9 cellular contexts compared by ENCODE assay signal in the genomic region with DNA sequence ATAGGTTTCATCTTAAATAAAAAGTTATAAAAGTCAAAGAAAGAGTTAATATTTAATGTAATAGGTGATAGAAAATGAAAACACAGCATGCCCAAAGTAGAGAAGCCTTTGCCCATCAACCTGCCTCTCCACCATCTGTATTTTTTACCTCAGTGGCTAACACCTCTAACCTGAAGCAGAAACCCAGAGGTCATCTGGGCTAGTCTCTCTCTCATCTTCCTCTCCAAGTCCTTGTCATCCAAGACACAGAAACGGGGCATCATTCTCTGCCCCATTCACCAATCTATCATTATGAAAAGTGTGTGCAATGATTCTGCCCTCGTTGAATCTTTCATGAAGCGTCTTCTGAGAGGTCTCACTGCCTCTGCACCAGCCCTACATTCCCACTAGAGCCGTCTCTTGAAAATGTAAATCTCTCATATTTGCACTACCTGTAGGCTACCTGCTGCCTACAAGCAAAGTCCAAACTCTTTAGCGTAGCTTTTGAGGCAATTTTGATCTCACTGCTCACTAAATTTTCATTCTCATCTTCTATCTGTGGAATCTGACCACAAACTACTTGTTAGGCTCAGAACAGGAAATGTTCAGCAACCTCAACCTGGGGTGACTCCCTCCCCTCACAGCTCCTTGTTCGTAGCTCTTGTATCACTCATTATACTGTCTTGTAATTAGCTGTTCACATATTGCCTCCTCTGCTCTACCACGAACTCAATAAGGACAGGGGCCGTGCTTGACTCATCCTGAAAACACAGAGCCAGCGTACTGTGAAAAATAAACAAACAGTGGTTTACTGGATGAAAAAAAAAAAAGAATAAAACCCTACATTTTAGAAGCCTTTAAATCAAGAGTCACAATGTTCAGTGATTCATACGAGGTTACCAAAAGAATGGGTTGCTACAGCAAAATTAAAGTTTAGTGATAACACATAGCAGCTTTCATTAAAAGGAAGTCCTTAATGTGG.
DNase-seq lines count a peak whose midpoint lies in the region; ATAC-seq and TF ChIP-seq lines count a peak whose summit lies in the region.
"Had no signal": no experiment of that assay in that cellular context is flagged by ENCODE, and none has a peak within 500 bp of the region (broad histone marks: within the 10 kb centered on the region; RNA-seq: fewer than 3 reads in every experiment).

No MANE protein-coding gene starts in this region.

- peak; percentile 83 for ATAC-seq in GM19324 (IDR thresholded peaks at IDR 0.05; ENCODE audit: low FRiP score, unreplicated experiment)
- ATAC-seq in HG03103 (IDR thresholded peaks at IDR 0.05; ENCODE audit: low read depth, unreplicated experiment), result peak; percentile 95
- ATAC-seq in activated CD8-positive, alpha-beta memory T cell treated with anti-CD3 and anti-CD28 coated beads, Interleukin-2, amount 10 ng/mL, durations not matched to agents 7 days and 5 days, result peak; percentile 100
- ATAC-seq in naive thymus-derived CD4-positive, alpha-beta T cell, result peak; percentile 97
- ATAC-seq in omental fat pad (ENCODE audit: low FRiP score), result no peak

- peaks cover 17 to 24% of the 10 kb centered on the region in 2 donors for H3K4me1 ChIP-seq in naive thymus-derived CD4-positive, alpha-beta T cell (ENCODE audit: control insufficient read depth in 2 of 2, insufficient read depth in 2 of 2, low read length in 2 of 2)
- H3K4me1 ChIP-seq: SJCRH30 had no signal

- H3K4me3 ChIP-seq in naive thymus-derived CD4-positive, alpha-beta T cell (ENCODE audit: low read length), result peak overlapping the region; percentile 36
- H3K4me3 ChIP-seq: SJCRH30 had no signal

- intact Hi-C loops in naive thymus-derived CD4-positive, alpha-beta T cell (cut with micrococcal nuclease), result loop anchor here (1.0 to 10.0 kb wide), 9 partner anchors 54 to 722 kb away; a partner anchor contains a TSS
- intact Hi-C loops in CD14-positive monocyte (cut with micrococcal nuclease), result no loop called here
- intact Hi-C loops in cardiac septum (cut with DNase I), result no loop called here

- CTCF ChIA-PET in activated CD8-positive, alpha-beta memory T cell treated with anti-CD3 and anti-CD28 coated beads, Interleukin-2, amount 10 ng/mL, durations not matched to agents 7 days and 5 days (lab: Charles Lee), result interaction anchor here (1.2 to 3.2 kb wide), 3 partner anchors 12 to 167 kb away, joined by 3 to 11 read pairs (median 6); no protein-coding TSS in a partner anchor
- CTCF ChIA-PET in naive thymus-derived CD4-positive, alpha-beta T cell (lab: Charles Lee), result interaction anchor here (1.4 kb wide), 1 partner anchor 167 kb away, joined by 4 read pairs; no protein-coding TSS in a partner anchor

- peaks cover 28% of the 10 kb centered on the region for H3K4me1 Mint-ChIP-seq in activated CD8-positive, alpha-beta memory T cell treated with anti-CD3 and anti-CD28 coated beads, Interleukin-2, amount 10 ng/mL, durations not matched to agents 7 days and 5 days
- H3K4me1 Mint-ChIP-seq in naive thymus-derived CD4-positive, alpha-beta T cell, result peaks cover 23 to 44% (median 33%) of the 10 kb centered on the region in 7 donors
- no peaks in the 10 kb centered on the region for H3K4me1 Mint-ChIP-seq in CD14-positive monocyte

- H3K9me3 ChIP-seq in naive thymus-derived CD4-positive, alpha-beta T cell (ENCODE audit: control insufficient read depth in 2 of 3, low read length in 3 of 3), result no peaks in the 10 kb centered on the region
- H3K9me3 ChIP-seq: SJCRH30 had no signal

- no peaks in the 10 kb centered on the region for H3K27me3 ChIP-seq in naive thymus-derived CD4-positive, alpha-beta T cell (ENCODE audit: control insufficient read depth in 2 of 2, insufficient read depth in 2 of 2, low read length in 2 of 2)
- H3K27me3 ChIP-seq: SJCRH30 had no signal

- H3K27ac Mint-ChIP-seq in activated CD8-positive, alpha-beta memory T cell treated with anti-CD3 and anti-CD28 coated beads, Interleukin-2, amount 10 ng/mL, durations not matched to agents 7 days and 5 days, result peak overlapping the region; percentile 85
- H3K27ac Mint-ChIP-seq in naive thymus-derived CD4-positive, alpha-beta T cell, result peak overlapping the region; percentile 8 to 88 (median 79)
- H3K27ac Mint-ChIP-seq in CD14-positive monocyte, result no peak overlapping the region

- peaks cover 3% of the 10 kb centered on the region for H3K36me3 Mint-ChIP-seq in activated CD8-positive, alpha-beta memory T cell treated with anti-CD3 and anti-CD28 coated beads, Interleukin-2, amount 10 ng/mL, durations not matched to agents 7 days and 5 days
- H3K36me3 Mint-ChIP-seq in naive thymus-derived CD4-positive, alpha-beta T cell, result peaks cover 0 to 16% (median 0%) of the 10 kb centered on the region in 5 donors
- no peaks in the 10 kb centered on the region for H3K36me3 Mint-ChIP-seq in CD14-positive monocyte

- no peaks in the 10 kb centered on the region for H3K36me3 ChIP-seq in naive thymus-derived CD4-positive, alpha-beta T cell (ENCODE audit: control insufficient read depth in 2 of 3, insufficient read depth in 3 of 3, low read length in 3 of 3)
- H3K36me3 ChIP-seq: SJCRH30 had no signal

- POLR2A ChIA-PET in naive thymus-derived CD4-positive, alpha-beta T cell (lab: Charles Lee), result interaction anchor here (1.9 kb wide), 1 partner anchor 9 kb away, joined by 4 read pairs; no protein-coding TSS in a partner anchor

- H3K27ac ChIP-seq in naive thymus-derived CD4-positive, alpha-beta T cell (ENCODE audit: low read depth, low read length), result no peak overlapping the region
- H3K27ac ChIP-seq: SJCRH30 had no signal

- H3K9me3 Mint-ChIP-seq in activated CD8-positive, alpha-beta memory T cell treated with anti-CD3 and anti-CD28 coated beads, Interleukin-2, amount 10 ng/mL, durations not matched to agents 7 days and 5 days (ENCODE audit: low read depth), result peaks cover 3% of the 10 kb centered on the region
- H3K9me3 Mint-ChIP-seq in naive thymus-derived CD4-positive, alpha-beta T cell, result peaks cover 0 to 7% (median 0%) of the 10 kb centered on the region in 11 donors
- H3K9me3 Mint-ChIP-seq in CD14-positive monocyte, result peaks cover 0 to 7% (median 1%) of the 10 kb centered on the region in 7 donors

- H3K27me3 Mint-ChIP-seq in activated CD8-positive, alpha-beta memory T cell treated with anti-CD3 and anti-CD28 coated beads, Interleukin-2, amount 10 ng/mL, durations not matched to agents 7 days and 5 days, result peaks cover 32% of the 10 kb centered on the region
- peaks cover 0 to 29% (median 0%) of the 10 kb centered on the region in 5 donors for H3K27me3 Mint-ChIP-seq in naive thymus-derived CD4-positive, alpha-beta T cell
- H3K27me3 Mint-ChIP-seq in CD14-positive monocyte (ENCODE audit: low read depth in 3 of 3), result peaks cover 0 to 1% (median 0%) of the 10 kb centered on the region in 3 donors

- TF ChIP-seq CTCF in CD14-positive monocyte (IDR thresholded peaks at IDR 0.05), result no peak
- TF ChIP-seq CTCF in omental fat pad (IDR thresholded peaks at IDR 0.05), result no peak

- H3K4me3 Mint-ChIP-seq in activated CD8-positive, alpha-beta memory T cell treated with anti-CD3 and anti-CD28 coated beads, Interleukin-2, amount 10 ng/mL, durations not matched to agents 7 days and 5 days, result peak overlapping the region; percentile 58
- peak overlapping the region; percentile 64 to 83 (median 75) for H3K4me3 Mint-ChIP-seq in naive thymus-derived CD4-positive, alpha-beta T cell
- no peak overlapping the region for H3K4me3 Mint-ChIP-seq in CD14-positive monocyte

- peak; percentile 92 for DNase-seq in activated CD8-positive, alpha-beta memory T cell treated with anti-CD3 and anti-CD28 coated beads, Interleukin-2, amount 10 ng/mL, durations not matched to agents 7 days and 5 days
- peak in 8 of 9 donors; percentile 53 to 82 (median 73) for DNase-seq in naive thymus-derived CD4-positive, alpha-beta T cell
- DNase-seq in germinal center (ENCODE audit: low spot score) (no peak), CD14-positive monocyte (ENCODE audit: low spot score) (no peak), cardiac septum (ENCODE audit: low spot score) (no peak), omental fat pad (ENCODE audit: low spot score) (no peak)

Comparison
In these comparisons a context has a peak if more than half of its experiments do, and no peak if none do; other contexts are left out.
1. DNase-seq: peak in activated CD8-positive, alpha-beta memory T cell treated with anti-CD3 and anti-CD28 coated beads, Interleukin-2, amount 10 ng/mL, durations not matched to agents 7 days and 5 days (single experiment) and naive thymus-derived CD4-positive, alpha-beta T cell (8 of 9); none in germinal center (single experiment), CD14-positive monocyte (single experiment), cardiac septum (single experiment) and omental fat pad (single experiment).
2. H3K27ac Mint-ChIP-seq: peak in activated CD8-positive, alpha-beta memory T cell treated with anti-CD3 and anti-CD28 coated beads, Interleukin-2, amount 10 ng/mL, durations not matched to agents 7 days and 5 days (single experiment) and naive thymus-derived CD4-positive, alpha-beta T cell (9 of 9); none in CD14-positive monocyte (0 of 7).
3. H3K4me3 Mint-ChIP-seq: peak in activated CD8-positive, alpha-beta memory T cell treated with anti-CD3 and anti-CD28 coated beads, Interleukin-2, amount 10 ng/mL, durations not matched to agents 7 days and 5 days (single experiment) and naive thymus-derived CD4-positive, alpha-beta T cell (10 of 10); none in CD14-positive monocyte (0 of 2).
4. intact Hi-C loops: an anchor here in naive thymus-derived CD4-positive, alpha-beta T cell (1.0 to 10.0 kb wide); none called in CD14-positive monocyte and cardiac septum.